ENCODE assay signal across 8 cellular contexts in the genomic region with DNA sequence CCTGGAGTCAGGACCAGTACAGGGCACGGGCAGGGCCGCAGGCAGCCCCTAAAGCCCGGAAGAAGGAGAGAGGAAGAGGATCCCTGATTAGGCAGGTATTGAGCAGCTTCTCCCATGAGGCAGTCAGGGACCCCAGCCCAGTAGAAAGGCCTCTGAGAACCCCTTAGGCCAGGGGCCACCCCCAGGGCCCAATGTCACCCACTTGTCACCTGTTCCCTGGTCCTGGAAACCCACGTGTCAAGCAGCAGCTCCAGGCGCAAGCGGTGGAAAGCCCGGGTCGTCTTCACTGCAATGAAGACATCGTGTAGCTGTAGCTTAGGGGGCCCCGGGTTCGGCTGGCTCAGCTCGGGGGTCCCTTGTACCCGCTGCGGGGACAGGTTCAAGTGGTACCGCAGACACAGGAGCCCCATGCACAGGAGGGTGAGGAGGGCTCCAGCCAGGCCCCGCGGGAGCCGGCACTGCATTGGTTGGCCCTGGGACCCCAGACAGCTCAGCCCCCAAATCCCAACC. TPM values are rescaled to one million over a fixed set of nuclear protein-coding genes. Genes with fewer than 3 reads are reported as not detected.
DNase-seq lines count a peak whose midpoint lies in the region; ATAC-seq and TF ChIP-seq lines count a peak whose summit lies in the region.

No MANE protein-coding gene starts in this region.

- RAD21 ChIA-PET in HCT116 (lab: Charles Lee; ENCODE audit: low non-redundant PET in 1 of 2, low total read pairs in 2 of 2, uncharacterized antibody in 2 of 2, unreplicated experiment in 2 of 2): no interaction called here

- H3K79me2 ChIP-seq in HCT116 (ENCODE audit: insufficient read depth, low read length): no peaks in the 10 kb centered on the region

- no peak for TF ChIP-seq CTCF in HCT116 (IDR thresholded peaks at IDR 0.05 in 2 of 3, conservative IDR thresholded peaks at IDR 0.05 in 1 of 3; ENCODE audit: borderline replicate concordance in 1 of 3, insufficient read depth in 1 of 3, low read depth in 2 of 3, low read length in 2 of 3)
- TF ChIP-seq CTCF in tibial artery (IDR thresholded peaks at IDR 0.05): no peak

- H3K9me3 ChIP-seq in BLaER1 (no peaks in the 10 kb centered on the region), HCT116 (ENCODE audit: control insufficient read depth in 1 of 2, insufficient read depth in 1 of 2, low read depth in 1 of 2, low read length in 2 of 2) (no peaks in the 10 kb centered on the region), iPS-18a (ENCODE audit: control insufficient read depth, low read depth, low read length) (no peaks in the 10 kb centered on the region), tibial artery (no peaks in the 10 kb centered on the region)

- TF ChIP-seq RAD21 in HCT116 (IDR thresholded peaks at IDR 0.05; ENCODE audit: low read depth): no peak

- H3K27me3 ChIP-seq in BLaER1: no peaks in the 10 kb centered on the region
- no peaks in the 10 kb centered on the region for H3K27me3 ChIP-seq in HCT116 (ENCODE audit: insufficient read depth, low read length)
- peaks cover 7% of the 10 kb centered on the region for H3K27me3 ChIP-seq in iPS-18a (ENCODE audit: control insufficient read depth, insufficient read depth, low read length)
- peaks cover 0 to 86% of the 10 kb centered on the region in 2 donors for H3K27me3 ChIP-seq in tibial artery

- H3K27ac ChIP-seq in BLaER1 (peak overlapping the region; percentile 99), HCT116 (ENCODE audit: low read depth, low read length) (no peak overlapping the region; the same call in 1 of the 2 replicates), iPS-18a (ENCODE audit: low read length) (no peak overlapping the region), tibial artery (peak overlapping the region in 1 of 2 donors; percentile 33)

- H3K4me3 ChIP-seq in BLaER1: peak overlapping the region; percentile 86
- H3K4me3 ChIP-seq in HCT116 (replicated peaks in 1 of 2; ENCODE audit: low read depth in 1 of 2, low read length in 2 of 2): peak overlapping the region in 1 of 2 experiments; percentile 27; a peak in 1 of 4 replicates
- H3K4me3 ChIP-seq in iPS-18a (ENCODE audit: low read length): peak overlapping the region; percentile 22
- peak overlapping the region; percentile 41 to 46 for H3K4me3 ChIP-seq in tibial artery

- peaks cover 37% of the 10 kb centered on the region for H3K36me3 Mint-ChIP-seq in activated CD4-positive, alpha-beta T cell treated with anti-CD3 and anti-CD28 coated beads, Interleukin-2, amount 10 ng/mL, durations not matched to agents 7 days and 5 days (ENCODE audit: low read depth)

- POLR2A ChIA-PET in HCT116 (lab: Charles Lee): no interaction called here
- POLR2A ChIA-PET in activated CD4-positive, alpha-beta T cell treated with anti-CD3 and anti-CD28 coated beads, Interleukin-2, amount 10 ng/mL, durations not matched to agents 7 days and 5 days (lab: Charles Lee): no interaction called here

- peak overlapping the region; percentile 93 for H3K27ac Mint-ChIP-seq in activated CD4-positive, alpha-beta T cell treated with anti-CD3 and anti-CD28 coated beads, Interleukin-2, amount 10 ng/mL, durations not matched to agents 7 days and 5 days

- no peak for DNase-seq in HCT116 (ENCODE audit: low read depth, low spot score)
- peak; percentile 17 for DNase-seq in activated CD4-positive, alpha-beta T cell treated with anti-CD3 and anti-CD28 coated beads, Interleukin-2, amount 10 ng/mL, durations not matched to agents 7 days and 5 days
- DNase-seq in tibial artery: no peak
- no peak for DNase-seq in iPS-NIHi7 (ENCODE audit: extremely low spot score)
- DNase-seq in NCI-H748 (lab: John Stamatoyannopoulos, UW; ENCODE audit: unreplicated experiment): no peak
- DNase-seq in NCI-H2196 (lab: John Stamatoyannopoulos, UW; ENCODE audit: unreplicated experiment): no peak

- H3K4me3 Mint-ChIP-seq in activated CD4-positive, alpha-beta T cell treated with anti-CD3 and anti-CD28 coated beads, Interleukin-2, amount 10 ng/mL, durations not matched to agents 7 days and 5 days: peak overlapping the region; percentile 88

- no peak; the same call in 1 of the 2 replicates for ATAC-seq in HCT116

- peaks cover 65% of the 10 kb centered on the region for H3K4me1 Mint-ChIP-seq in activated CD4-positive, alpha-beta T cell treated with anti-CD3 and anti-CD28 coated beads, Interleukin-2, amount 10 ng/mL, durations not matched to agents 7 days and 5 days

- H2AFZ ChIP-seq in HCT116 (ENCODE audit: low read depth, low read length, poor library complexity, severe bottlenecking): no peak overlapping the region

- H3K4me1 ChIP-seq in BLaER1: peaks cover 81% of the 10 kb centered on the region
- H3K4me1 ChIP-seq in HCT116 (ENCODE audit: control insufficient read depth in 1 of 2, insufficient read depth in 2 of 2, low read length in 2 of 2): peaks cover 19 to 33% of the 10 kb centered on the region in 2 experiments
- H3K4me1 ChIP-seq in iPS-18a (ENCODE audit: control insufficient read depth, low read depth, low read length): peaks cover 22% of the 10 kb centered on the region
- peaks cover 0 to 22% (median 13%) of the 10 kb centered on the region in 4 donors for H3K4me1 ChIP-seq in tibial artery

- intact Hi-C loops in HCT116 (cut with micrococcal nuclease) (no loop called here), tibial artery (cut with DNase I; ENCODE audit: low total_unique reads) (no loop called here)

- TF ChIP-seq POLR2A in HCT116 (IDR thresholded peaks at IDR 0.05; ENCODE audit: borderline replicate concordance, extremely low read depth, insufficient read depth, insufficient read length): no peak

- BruUV-seq in HCT116 (replicated peaks; lab: Mats Ljungman, UMichigan): no TSS peak

- H3K4me2 ChIP-seq in BLaER1 (peak overlapping the region; percentile 99), HCT116 (ENCODE audit: low read length) (peak overlapping the region; percentile 75)

- H4K20me1 ChIP-seq in BLaER1: peaks cover 24% of the 10 kb centered on the region
- no peaks in the 10 kb centered on the region for H4K20me1 ChIP-seq in HCT116 (ENCODE audit: insufficient read depth)

- H3K9ac ChIP-seq in BLaER1: peak overlapping the region; percentile 96
- no peak overlapping the region for H3K9ac ChIP-seq in HCT116 (ENCODE audit: low read length)
- H3K9ac ChIP-seq in iPS-18a (ENCODE audit: low read length): no peak overlapping the region

- H3K36me3 ChIP-seq in BLaER1 (peaks cover 19% of the 10 kb centered on the region), HCT116 (ENCODE audit: control insufficient read depth in 1 of 2, insufficient read depth in 2 of 2, low read length in 2 of 2) (peaks cover 0 to 7% of the 10 kb centered on the region in 2 experiments; a peak in 1 of 4 replicates), iPS-18a (ENCODE audit: control insufficient read depth, low read depth, low read length) (no peaks in the 10 kb centered on the region), tibial artery (no peaks in the 10 kb centered on the region)

- no peaks in the 10 kb centered on the region for H3K9me2 ChIP-seq in HCT116 (ENCODE audit: insufficient read depth)

- H3K9me3 Mint-ChIP-seq in activated CD4-positive, alpha-beta T cell treated with anti-CD3 and anti-CD28 coated beads, Interleukin-2, amount 10 ng/mL, durations not matched to agents 7 days and 5 days: no peaks in the 10 kb centered on the region

- H3K27me3 Mint-ChIP-seq in activated CD4-positive, alpha-beta T cell treated with anti-CD3 and anti-CD28 coated beads, Interleukin-2, amount 10 ng/mL, durations not matched to agents 7 days and 5 days: no peaks in the 10 kb centered on the region

- CTCF ChIA-PET in HCT116 (lab: Charles Lee): interaction anchor here (1.4 kb wide), 1 partner anchor 13 kb away, joined by 12 read pairs; no protein-coding TSS in a partner anchor
- CTCF ChIA-PET in activated CD4-positive, alpha-beta T cell treated with anti-CD3 and anti-CD28 coated beads, Interleukin-2, amount 10 ng/mL, durations not matched to agents 7 days and 5 days (lab: Charles Lee): interaction anchor here (1.1 to 2.6 kb wide), 4 partner anchors 12 to 121 kb away, joined by 3 to 14 read pairs (median 6); no protein-coding TSS in a partner anchor

TF ChIP-seq in HCT116, 20 proteins besides CTCF, POLR2A, EP300 and RAD21 (continues in another document):
- no peak for TF ChIP-seq FOSL1 (IDR thresholded peaks at IDR 0.05; ENCODE audit: low read depth)
- TF ChIP-seq EGR1 (IDR thresholded peaks at IDR 0.05; ENCODE audit: low read depth): no peak
- TF ChIP-seq, protein P1, sequence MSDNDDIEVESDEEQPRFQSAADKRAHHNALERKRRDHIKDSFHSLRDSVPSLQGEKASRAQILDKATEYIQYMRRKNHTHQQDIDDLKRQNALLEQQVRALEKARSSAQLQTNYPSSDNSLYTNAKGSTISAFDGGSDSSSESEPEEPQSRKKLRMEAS (IDR thresholded peaks at IDR 0.05): no peak
- TF ChIP-seq TCF7L2 (IDR thresholded peaks at IDR 0.05; ENCODE audit: borderline replicate concordance, extremely low read depth, insufficient read depth, insufficient read length): no peak
- TF ChIP-seq ELF1 (IDR thresholded peaks at IDR 0.05; ENCODE audit: borderline replicate concordance, low read depth): no peak
- no peak for TF ChIP-seq SIN3A (IDR thresholded peaks at IDR 0.05; ENCODE audit: low read depth)
- no peak for TF ChIP-seq CEBPB (IDR thresholded peaks at IDR 0.05; ENCODE audit: low read depth)
- TF ChIP-seq, protein P2, sequence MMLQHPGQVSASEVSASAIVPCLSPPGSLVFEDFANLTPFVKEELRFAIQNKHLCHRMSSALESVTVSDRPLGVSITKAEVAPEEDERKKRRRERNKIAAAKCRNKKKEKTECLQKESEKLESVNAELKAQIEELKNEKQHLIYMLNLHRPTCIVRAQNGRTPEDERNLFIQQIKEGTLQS (IDR thresholded peaks at IDR 0.05): no peak

RNA-seq across cellular contexts. Expression of a gene that starts 0.4 kb away (rescaled TPM):
- total RNA-seq in HCT116 (2021; ENCODE audit: unreplicated experiment): 4.5 TPM
- polyA plus RNA-seq in HCT116 (2012): 3.3 and 3.4 TPM in 2 replicates
- total RNA-seq in activated CD4-positive, alpha-beta T cell treated with anti-CD3 and anti-CD28 coated beads, Interleukin-2, amount 10 ng/mL, durations not matched to agents 7 days and 5 days: 100 to 1,000 TPM; 218 to 219 TPM

RNA-seq across cellular contexts. Expression of a gene that starts 33.4 kb away (rescaled TPM):
- 32.0 TPM for total RNA-seq in HCT116 (2021; ENCODE audit: unreplicated experiment)
- polyA plus RNA-seq in HCT116 (2012): 22.8 and 27.4 TPM in 2 replicates
- not detected for total RNA-seq in activated CD4-positive, alpha-beta T cell treated with anti-CD3 and anti-CD28 coated beads, Interleukin-2, amount 10 ng/mL, durations not matched to agents 7 days and 5 days

RNA-seq across cellular contexts. Expression of a gene that starts 58.5 kb away (rescaled TPM):
- 45.4 TPM for total RNA-seq in HCT116 (2021; ENCODE audit: unreplicated experiment)
- polyA plus RNA-seq in HCT116 (2012): 30.1 TPM in 2 replicates
- total RNA-seq in activated CD4-positive, alpha-beta T cell treated with anti-CD3 and anti-CD28 coated beads, Interleukin-2, amount 10 ng/mL, durations not matched to agents 7 days and 5 days: under 1 TPM; 0.10 to 0.23 TPM

Comparison
In these comparisons a context has a peak if more than half of its experiments do, and no peak if none do; other contexts are left out.
1. RNA of a gene that starts 0.4 kb away (total RNA-seq): 218 to 219 TPM in activated CD4-positive, alpha-beta T cell treated with anti-CD3 and anti-CD28 coated beads, Interleukin-2, amount 10 ng/mL, durations not matched to agents 7 days and 5 days; 4.5 TPM in HCT116 (single experiment); every median in the first group is over 10 times any median in the second.
2. RNA of a gene that starts 33.4 kb away (total RNA-seq): 32.0 TPM in HCT116 (single experiment); not detected in activated CD4-positive, alpha-beta T cell treated with anti-CD3 and anti-CD28 coated beads, Interleukin-2, amount 10 ng/mL, durations not matched to agents 7 days and 5 days; every median in the first group is over 10 times any median in the second.
3. RNA of a gene that starts 58.5 kb away (total RNA-seq): 45.4 TPM in HCT116 (single experiment); 0.10 to 0.23 TPM in activated CD4-positive, alpha-beta T cell treated with anti-CD3 and anti-CD28 coated beads, Interleukin-2, amount 10 ng/mL, durations not matched to agents 7 days and 5 days; every median in the first group is over 10 times any median in the second.